10 cellular contexts compared by ENCODE assay signal in the genomic region with DNA sequence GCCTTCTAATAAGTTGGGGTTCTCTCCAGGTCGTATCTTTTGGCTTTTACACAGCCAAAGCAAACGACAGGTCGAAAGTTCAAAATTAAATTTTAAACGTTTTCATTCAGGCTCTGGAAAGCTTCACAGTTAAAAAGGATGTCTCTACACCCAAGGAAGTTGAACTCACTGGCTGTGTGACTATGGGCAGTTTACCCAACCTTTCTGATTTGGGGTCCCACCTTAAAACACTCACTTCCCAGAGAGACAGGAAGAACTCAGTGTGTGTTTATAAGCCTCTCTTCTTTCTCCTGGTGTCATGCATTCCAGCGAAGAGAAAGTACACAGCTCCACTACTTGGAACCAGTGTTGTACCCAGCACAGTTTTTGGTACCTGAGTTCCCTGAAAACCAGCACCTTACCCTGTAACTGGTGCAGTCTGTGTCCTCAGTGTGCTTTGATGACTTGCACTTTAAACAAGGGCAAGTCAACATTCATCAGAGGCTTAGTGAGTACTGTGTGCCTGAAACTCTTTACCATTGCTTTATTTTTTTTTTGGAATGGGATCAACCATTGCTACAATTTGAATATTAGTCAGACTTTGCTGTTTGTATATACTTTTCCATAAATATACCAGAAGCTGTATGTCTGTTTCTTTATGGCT. TPM values are rescaled to one million over a fixed set of nuclear protein-coding genes. Genes with fewer than 3 reads are reported as not detected.
DNase-seq lines count a peak whose midpoint lies in the region; ATAC-seq, FAIRE-seq and TF ChIP-seq lines count a peak whose summit lies in the region.
"Had no signal": no experiment of that assay in that cellular context is flagged by ENCODE, and none has a peak within 500 bp of the region (broad histone marks: within the 10 kb centered on the region; RNA-seq: fewer than 3 reads in every experiment).

No MANE protein-coding gene starts in this region.

- FAIRE-seq in H1 (lab: Jason Lieb, UNC) = no peak

- H2AK5ac ChIP-seq in H1 (ENCODE audit: low read depth, low read length) (no peak overlapping the region), neuronal stem cell (ENCODE audit: low read depth, low read length) (no peak overlapping the region)

- H3K23me2 ChIP-seq in H1 (ENCODE audit: low read depth, low read length) = peaks cover 2% of the 10 kb centered on the region; the same call in 1 of the 2 replicates

- H3K9me3 ChIP-seq in H1 (ENCODE audit: insufficient read depth in 2 of 2, low read depth in 1 of 2, low read length in 1 of 2) (no peaks in the 10 kb centered on the region), neuronal stem cell (replicated peaks in 1 of 2; ENCODE audit: control insufficient read depth in 2 of 2, insufficient read depth in 1 of 2, low read depth in 1 of 2, low read length in 2 of 2) (no peaks in the 10 kb centered on the region), prostate gland (no peaks in the 10 kb centered on the region)

- no peak overlapping the region for H3K14ac ChIP-seq in H1 (ENCODE audit: insufficient read length)
- no peak overlapping the region for H3K14ac ChIP-seq in neuronal stem cell (ENCODE audit: low read length)

- no peak overlapping the region for H4K8ac ChIP-seq in H1 (ENCODE audit: extremely low read depth, insufficient read depth, low read length)
- H4K8ac ChIP-seq in neuronal stem cell (ENCODE audit: low read depth, low read length) = no peak overlapping the region

- ATAC-seq in GM21381 (IDR thresholded peaks at IDR 0.05; ENCODE audit: unreplicated experiment) = no peak

- POLR2A ChIA-PET in H1 (lab: Charles Lee; ENCODE audit: partially characterized antibody) = interaction anchor here (1.2 to 4.3 kb wide), 3 partner anchors 14 to 77 kb away, joined by 3 to 29 read pairs (median 3); a partner anchor contains a TSS

- peak overlapping the region; percentile 97 for H3K4me3 ChIP-seq in GM06990 (replicated peaks; ENCODE audit: low read depth, low read length)
- peak overlapping the region in 2 of 4 experiments; percentile 91 to 99; a peak in 4 of 8 replicates for H3K4me3 ChIP-seq in H1 (ENCODE audit: extremely low read depth in 1 of 4, insufficient read depth in 2 of 4, low read depth in 3 of 4, low read length in 4 of 4)
- H3K4me3 ChIP-seq in neuronal stem cell (ENCODE audit: low read length in 2 of 2) = peak overlapping the region in 1 of 2 donors; percentile 28
- H3K4me3 ChIP-seq in prostate gland = no peak overlapping the region

- H3K9ac ChIP-seq in H1 (replicated peaks in 1 of 4; ENCODE audit: extremely low read depth in 1 of 4, low read depth in 3 of 4, low read length in 3 of 4) = no peak overlapping the region; a peak in 1 of 7 replicates
- H3K9ac ChIP-seq in neuronal stem cell (ENCODE audit: low read depth, low read length, poor library complexity) = peak overlapping the region; percentile 7

- H3K27me3 ChIP-seq in GM06990 (replicated peaks; ENCODE audit: control insufficient read depth, insufficient read depth, low read length) (no peaks in the 10 kb centered on the region), H1 (replicated peaks in 1 of 4; ENCODE audit: control insufficient read depth in 3 of 4, extremely low read depth in 1 of 4, insufficient read depth in 3 of 4, low read length in 3 of 4) (no peaks in the 10 kb centered on the region), neuronal stem cell (ENCODE audit: control insufficient read depth in 3 of 3, insufficient read depth in 3 of 3, low read depth in 1 of 3, low read length in 3 of 3) (no peaks in the 10 kb centered on the region), prostate gland (replicated peaks; ENCODE audit: insufficient read depth) (no peaks in the 10 kb centered on the region)
- H3K27me3 ChIP-seq: cardiac muscle cell had no signal

- H3K79me1 ChIP-seq in H1 (ENCODE audit: low read depth, low read length) = peaks cover 9% of the 10 kb centered on the region; the same call in 1 of the 2 replicates
- H3K79me1 ChIP-seq in neuronal stem cell (ENCODE audit: low read depth, low read length) = peaks cover 13% of the 10 kb centered on the region

- H2BK5ac ChIP-seq in H1 (ENCODE audit: low read depth, low read length) (no peak overlapping the region), neuronal stem cell (ENCODE audit: low read length) (no peak overlapping the region)

- TF ChIP-seq POLR2A in H1 (IDR thresholded peaks at IDR 0.05; ENCODE audit: control extremely low read depth in 1 of 2, low read depth in 2 of 2, low read length in 2 of 2) (no peak), prostate gland (IDR thresholded peaks at IDR 0.05) (no peak)

- peaks cover 5% of the 10 kb centered on the region for H3K36me3 ChIP-seq in GM06990 (ENCODE audit: control insufficient read depth, insufficient read depth, low read length)
- H3K36me3 ChIP-seq in H1 (ENCODE audit: control insufficient read depth in 2 of 4, insufficient read depth in 4 of 4, low read length in 3 of 4) = peaks cover under 1 to 16% (median 9%) of the 10 kb centered on the region in 4 experiments; a peak in 5 of 8 replicates
- peaks cover 3 to 19% of the 10 kb centered on the region in 2 donors for H3K36me3 ChIP-seq in neuronal stem cell (replicated peaks in 1 of 2; ENCODE audit: control insufficient read depth in 2 of 2, insufficient read depth in 2 of 2, low read length in 2 of 2)
- no peaks in the 10 kb centered on the region for H3K36me3 ChIP-seq in prostate gland

- H3K18ac ChIP-seq in H1 (ENCODE audit: extremely low read depth, low read length) = no peak overlapping the region
- no peak overlapping the region for H3K18ac ChIP-seq in neuronal stem cell (ENCODE audit: low read length)

- no peak overlapping the region for H2BK15ac ChIP-seq in H1 (ENCODE audit: low read length)
- H2BK15ac ChIP-seq in neuronal stem cell (ENCODE audit: low read length) = no peak overlapping the region

- CTCF ChIA-PET in H1 (lab: Charles Lee; ENCODE audit: partially characterized antibody) = interaction anchor here (2.6 kb wide), 1 partner anchor 110 kb away, joined by 16 read pairs; no protein-coding TSS in a partner anchor

- H3K27ac ChIP-seq in H1 (ENCODE audit: low read depth, low read length) (no peak overlapping the region), neuronal stem cell (replicated peaks; ENCODE audit: low read length) (no peak overlapping the region), prostate gland (no peak overlapping the region)
- H3K27ac ChIP-seq: cardiac muscle cell had no signal

- H4K91ac ChIP-seq in H1 (replicated peaks; ENCODE audit: insufficient read length, low read length) (no peak overlapping the region), neuronal stem cell (ENCODE audit: low read depth, low read length, poor library complexity) (no peak overlapping the region)

- H4K5ac ChIP-seq in H1 (ENCODE audit: insufficient read length, low read depth, low read length) = no peak overlapping the region

- H3K4ac ChIP-seq in H1 (replicated peaks; ENCODE audit: insufficient read length, low read depth, low read length) (no peak overlapping the region), neuronal stem cell (ENCODE audit: low read length) (no peak overlapping the region)

- intact Hi-C loops in prostate gland (cut with DNase I) = loop anchor here (5.0 kb wide), 2 partner anchors 1143 to 1213 kb away; a partner anchor contains a TSS

- H3K4me1 ChIP-seq in H1 (replicated peaks in 1 of 4; ENCODE audit: control insufficient read depth in 3 of 4, insufficient read depth in 4 of 4, low read length in 3 of 4) (peaks cover 0 to 4% (median 1%) of the 10 kb centered on the region in 4 experiments; a peak in 4 of 7 replicates), neuronal stem cell (ENCODE audit: control insufficient read depth in 2 of 2, insufficient read depth in 1 of 2, low read depth in 1 of 2, low read length in 2 of 2) (peaks cover 4 to 15% of the 10 kb centered on the region in 2 donors), prostate gland (replicated peaks) (peaks cover 7% of the 10 kb centered on the region)

- no peak for TF ChIP-seq RAD21 in H1 (IDR thresholded peaks at IDR 0.05 in 1 of 2, conservative IDR thresholded peaks at IDR 0.05 in 1 of 2; ENCODE audit: low read depth in 2 of 2, low read length in 2 of 2)

- DNase-seq in GM06990 (ENCODE audit: extremely low read depth, insufficient read length) = no peak
- peak; percentile 7 for DNase-seq in NCI-H345 treated with DMSO at 0.1 percent for 48 hours (lab: John Stamatoyannopoulos, UW; ENCODE audit: unreplicated experiment)
- DNase-seq in H1 (ENCODE audit: low read depth in 1 of 2, low spot score in 2 of 2) = no peak
- DNase-seq in neuronal stem cell (ENCODE audit: low spot score) = no peak
- DNase-seq in prostate gland (ENCODE audit: low spot score) = no peak
- DNase-seq in NCI-H526 treated with DMSO at 0.1 percent for 48 hours (lab: John Stamatoyannopoulos, UW) = no peak
- DNase-seq: hypothalamus, NCI-H226 had no signal

- H2AFZ ChIP-seq in H1 (ENCODE audit: low read length) (no peak overlapping the region), neuronal stem cell (ENCODE audit: low read length) (no peak overlapping the region)

- H2BK20ac ChIP-seq in H1 (ENCODE audit: low read length) = no peak overlapping the region

- H2BK120ac ChIP-seq in H1 (replicated peaks; ENCODE audit: low read depth, low read length) (no peak overlapping the region), neuronal stem cell (ENCODE audit: low read depth, low read length) (no peak overlapping the region)

- peaks cover 2 to 18% of the 10 kb centered on the region in 2 experiments for H4K20me1 ChIP-seq in H1 (replicated peaks in 1 of 2; ENCODE audit: control insufficient read depth in 1 of 2, insufficient read depth in 2 of 2, low read length in 2 of 2)

- no peak for TF ChIP-seq CTCF in GM06990 (IDR thresholded peaks at IDR 0.05; ENCODE audit: insufficient read depth, low read length, poor library complexity, severe bottlenecking)
- no peak for TF ChIP-seq CTCF in H1 (IDR thresholded peaks at IDR 0.05; ENCODE audit: control extremely low read depth in 1 of 3, insufficient read depth in 1 of 3, low read depth in 1 of 3, low read length in 3 of 3)
- TF ChIP-seq CTCF in prostate gland (IDR thresholded peaks at IDR 0.05) = no peak

- peaks cover 24 to 61% of the 10 kb centered on the region in 2 experiments for H3K79me2 ChIP-seq in H1 (ENCODE audit: control insufficient read depth in 1 of 2, insufficient read depth in 2 of 2, low read length in 2 of 2)

- 73% methylated on average over 5 of the region's 5 CpGs; no CpG with 5 or more reads in 1 of the 2 experiments for WGBS in H1 (ENCODE audit: extremely low coverage in 1 of 2, insufficient coverage in 1 of 2, insufficient read length in 1 of 2, insufficient replicate concordance in 2 of 2, low coverage in 1 of 2, low lambda C conversion rate in 2 of 2, missing lambda C conversion rate in 1 of 2), 2 experiments
- WGBS in neuronal stem cell (ENCODE audit: extremely low coverage in 2 of 2, insufficient read length in 2 of 2, insufficient replicate concordance in 1 of 2), 2 donors = no CpG with 5 or more reads among the region's 5 CpGs
- WGBS in prostate gland = 64% methylated on average over 5 of the region's 5 CpGs

- H3K23ac ChIP-seq in H1 (ENCODE audit: insufficient read length) = no peak overlapping the region
- H3K23ac ChIP-seq in neuronal stem cell (ENCODE audit: low read depth, low read length, poor library complexity) = no peak overlapping the region

- H2BK12ac ChIP-seq in H1 (ENCODE audit: low read depth, low read length) (no peak overlapping the region), neuronal stem cell (ENCODE audit: low read length) (no peak overlapping the region)

- TF ChIP-seq EP300 in H1 (IDR thresholded peaks at IDR 0.05; ENCODE audit: borderline replicate concordance in 1 of 2, low read depth in 2 of 2, low read length in 2 of 2) = no peak

- H3K4me2 ChIP-seq in H1 (ENCODE audit: insufficient read depth in 1 of 2, low read depth in 2 of 2, low read length in 2 of 2) (peak overlapping the region; percentile 68 to 77; a peak in 3 of 4 replicates), neuronal stem cell (ENCODE audit: insufficient read depth, low read length, poor library complexity, severe bottlenecking) (no peak overlapping the region)

- H3K56ac ChIP-seq in H1 (replicated peaks; ENCODE audit: insufficient read length, low read depth, low read length) = no peak overlapping the region

RNA-seq across cellular contexts. Expression of a gene that starts 1.7 kb away (rescaled TPM):
- total RNA-seq in H1 (2021; fragmentation: NEBNext Ultra II Directional; extraction: Animal tissue kit (Norgen Biotek cat#: 25700)) = 36.7 and 42.4 TPM in 2 replicates
- 34.7 and 63.2 TPM in 2 replicates for polyA plus RNA-seq in H1 (2011; rRNA removed)
- 36.1 TPM for polyA plus RNA-seq in H1 (2011; cell fraction: cytosol; rRNA removed)
- polyA plus RNA-seq in H1 (2011; cell fraction: nucleus; rRNA removed) = 38.1 TPM
- 11.4 to 25.4 TPM (median 20.5 TPM) in 4 replicates for polyA plus RNA-seq in H1 (2012, experiment 1 of 2)
- 14.8 TPM for polyA plus RNA-seq in H1 (2012, experiment 2 of 2)
- 13.8 TPM for polyA plus RNA-seq in H1 (2013, experiment 1 of 2)
- polyA plus RNA-seq in H1 (2013, experiment 2 of 2) = 13.4 TPM
- 16.2 and 25.7 TPM in 2 replicates for polyA minus RNA-seq in H1 (2011; rRNA and poly(A)+ RNA removed)
- polyA minus RNA-seq in H1 (2011; cell fraction: cytosol; rRNA and poly(A)+ RNA removed) = 34.1 TPM
- 17.4 TPM for polyA minus RNA-seq in H1 (2011; cell fraction: nucleus; rRNA and poly(A)+ RNA removed)
- 10.9 TPM for polyA plus RNA-seq in neuronal stem cell (2013, experiment 1 of 2)
- polyA plus RNA-seq in neuronal stem cell (2013, experiment 2 of 2) = 10.5 TPM
- 10 to 100 TPM in 1 of 2 donors, 1 to 10 TPM in 1; 9.4 to 29.3 TPM for total RNA-seq in prostate gland

RNA-seq across cellular contexts. Expression of a gene that starts 2.1 kb away (rescaled TPM):
- total RNA-seq in H1 (2021; fragmentation: NEBNext Ultra II Directional; extraction: Animal tissue kit (Norgen Biotek cat#: 25700)) = 94.7 and 96.5 TPM in 2 replicates
- 43.2 and 47.3 TPM in 2 replicates for polyA plus RNA-seq in H1 (2011; rRNA removed)
- 70.0 TPM for polyA plus RNA-seq in H1 (2011; cell fraction: cytosol; rRNA removed)
- polyA plus RNA-seq in H1 (2011; cell fraction: nucleus; rRNA removed) = 71.3 TPM
- 67.4 to 93.5 TPM (median 80.4 TPM) in 4 replicates for polyA plus RNA-seq in H1 (2012, experiment 1 of 2)
- polyA plus RNA-seq in H1 (2012, experiment 2 of 2) = 8.8 TPM
- polyA plus RNA-seq in H1 (2013, experiment 1 of 2) = 50.2 TPM
- 50.1 TPM for polyA plus RNA-seq in H1 (2013, experiment 2 of 2)
- 57.6 and 58.2 TPM in 2 replicates for polyA minus RNA-seq in H1 (2011; rRNA and poly(A)+ RNA removed)
- 47.3 TPM for polyA minus RNA-seq in H1 (2011; cell fraction: cytosol; rRNA and poly(A)+ RNA removed)
- polyA minus RNA-seq in H1 (2011; cell fraction: nucleus; rRNA and poly(A)+ RNA removed) = 63.4 TPM
- polyA plus RNA-seq in neuronal stem cell (2013, experiment 1 of 2) = 21.5 TPM
- 21.4 TPM for polyA plus RNA-seq in neuronal stem cell (2013, experiment 2 of 2)
- total RNA-seq in prostate gland = 10 to 100 TPM; 40.8 to 54.5 TPM
